In the genomic region with DNA sequence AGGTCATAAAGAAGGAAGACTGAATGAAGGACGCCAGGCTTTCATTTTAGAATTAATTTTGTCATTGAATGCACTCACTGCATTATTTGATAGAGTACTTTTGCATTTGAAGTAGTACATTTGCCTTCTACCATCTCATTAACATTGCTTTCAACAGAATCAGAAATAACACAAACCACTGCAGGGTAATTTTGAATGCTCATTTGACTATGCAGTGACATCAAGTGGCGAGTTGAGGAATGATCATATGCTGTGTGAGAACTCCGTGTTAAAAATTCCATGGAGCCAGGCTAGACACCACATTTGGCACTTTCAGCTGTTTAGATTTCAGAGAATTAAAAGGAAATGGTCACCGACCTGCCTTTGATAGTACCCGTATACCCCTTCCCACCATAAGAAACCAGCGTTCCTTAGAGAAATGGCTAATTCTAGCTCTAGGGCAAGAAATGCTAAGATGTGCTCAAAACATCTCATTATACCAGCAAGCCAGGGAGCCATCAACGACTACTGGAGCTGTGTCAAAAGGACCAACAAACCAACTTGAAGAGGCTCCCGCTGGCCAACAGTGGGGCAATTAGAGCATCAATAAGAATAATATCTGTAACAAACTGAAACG, we compare ENCODE assay signal across 8 cellular contexts. TPM values are rescaled to one million over a fixed set of nuclear protein-coding genes. Genes with fewer than 3 reads are reported as not detected.
DNase-seq lines count a peak whose midpoint lies in the region; ATAC-seq and TF ChIP-seq lines count a peak whose summit lies in the region.

No MANE protein-coding gene starts in this region.

- in situ Hi-C loops in transverse colon (cut with MboI; ENCODE audit: low pct_ligation_motif_present in 1 of 4, low pct_unique_long_range_greater_than_20kb in 1 of 4, low sequenced_read_pairs in 3 of 4), result loop anchor here in 3 of 4 donors (5.0 to 25.0 kb wide), 4 partner anchors 69 to 149 kb away; no protein-coding TSS in a partner anchor

- H3K27ac ChIP-seq in transverse colon, result peak overlapping the region in 1 of 4 donors; percentile 7

- H3K36me3 ChIP-seq in transverse colon, result peaks cover 0 to 19% (median 6%) of the 10 kb centered on the region in 4 donors

- intact Hi-C loops in transverse colon (cut with DNase I; ENCODE audit: low total_unique reads), result loop anchor here (5.0 kb wide), 1 partner anchor 66 kb away; no protein-coding TSS in a partner anchor

- peak overlapping the region in 1 of 5 experiments; percentile 1 for H3K4me3 Mint-ChIP-seq in brain

- no peak for TF ChIP-seq EP300 in transverse colon (IDR thresholded peaks at IDR 0.05; ENCODE audit: low read depth)

- H3K27me3 Mint-ChIP-seq in brain, result no peaks in the 10 kb centered on the region

- TF ChIP-seq POLR2A in transverse colon (IDR thresholded peaks at IDR 0.05), result no peak

- H3K4me1 Mint-ChIP-seq in brain, result peaks cover 9% of the 10 kb centered on the region

- DNase-seq in NCI-H2107 treated with DMSO at 0.1 percent for 48 hours (lab: John Stamatoyannopoulos, UW; ENCODE audit: unreplicated experiment), result peak; percentile 41
- no peak for DNase-seq in NCI-H2107 (lab: John Stamatoyannopoulos, UW)
- DNase-seq in NCI-H1048 (lab: John Stamatoyannopoulos, UW), result peak; percentile 22
- DNase-seq in islet precursor cell, result peak; percentile 56
- no peak for DNase-seq in transverse colon

- peak overlapping the region in 3 of 5 experiments; percentile 2 to 51 (median 26) for H3K27ac Mint-ChIP-seq in brain

- ATAC-seq in GM18909 (IDR thresholded peaks at IDR 0.05; ENCODE audit: poor library complexity, unreplicated experiment) (no peak), GM21786 (IDR thresholded peaks at IDR 0.05; ENCODE audit: unreplicated experiment) (no peak)

- H3K9me3 ChIP-seq in transverse colon, result no peaks in the 10 kb centered on the region

- H3K4me3 ChIP-seq in transverse colon, result no peak overlapping the region

- no peaks in the 10 kb centered on the region for H3K9me3 Mint-ChIP-seq in brain

- no peaks in the 10 kb centered on the region for H3K27me3 ChIP-seq in transverse colon

- whole genome bisulfite sequencing in transverse colon (ENCODE audit: low coverage in 1 of 2), 2 donors, result 48 to 50% methylated on average over 7 to 9 of the region's 9 CpGs

- H3K36me3 Mint-ChIP-seq in brain, result peaks cover 8% of the 10 kb centered on the region

- peaks cover 0 to 15% (median 3%) of the 10 kb centered on the region in 4 donors for H3K4me1 ChIP-seq in transverse colon

- TF ChIP-seq CTCF in brain (conservative IDR thresholded peaks at IDR 0.05), result peak; percentile 63 to 65
- TF ChIP-seq CTCF in transverse colon (IDR thresholded peaks at IDR 0.05), result peak; percentile 46 to 58 (median 51)

RNA-seq across cellular contexts. Expression of a gene that starts 16.5 kb away (rescaled TPM):
- polyA plus RNA-seq in brain (ENCODE audit: insufficient read depth, low read depth, low replicate concordance), result 57.4 TPM
- 10 to 100 TPM; 10.3 to 74.4 (median 37.4) TPM for total RNA-seq in transverse colon

RNA-seq across cellular contexts. Expression of a gene that starts 31.6 kb away (rescaled TPM):
- polyA plus RNA-seq in brain (ENCODE audit: insufficient read depth, low read depth, low replicate concordance), result not detected
- total RNA-seq in transverse colon, result under 1 TPM in 1 of 4 donors, not detected in 3; 0.48 TPM

Comparison
In these comparisons a context has a peak if more than half of its experiments do, and no peak if none do; other contexts are left out.
1. DNase-seq: peak in NCI-H2107 treated with DMSO at 0.1 percent for 48 hours (single experiment), NCI-H1048 (single experiment) and islet precursor cell (single experiment); none in NCI-H2107 (single experiment) and transverse colon (single experiment).